ENCODE assay signal across 6 cellular contexts in genomic region chr10:5580038-5580428, GRCh38. TPM values are rescaled to one million over a fixed set of nuclear protein-coding genes. Genes with fewer than 3 reads are reported as not detected.
"Had no signal": no experiment of that assay in that cellular context is flagged by ENCODE, and none has a peak within 500 bp of the region (broad histone marks: within the 10 kb centered on the region; RNA-seq: fewer than 3 reads in every experiment).

No MANE protein-coding gene starts in this region.

RNA-seq across cellular contexts. Expression of gene CALML3, which starts 55.3 kb away (rescaled TPM):
- total RNA-seq: LHCN-M2, OCI-LY7, PC-9, RPMI7951, SJCRH30, SK-MEL-5 had no signal
